ENCODE assay signal across 20 cellular contexts in the genomic region with DNA sequence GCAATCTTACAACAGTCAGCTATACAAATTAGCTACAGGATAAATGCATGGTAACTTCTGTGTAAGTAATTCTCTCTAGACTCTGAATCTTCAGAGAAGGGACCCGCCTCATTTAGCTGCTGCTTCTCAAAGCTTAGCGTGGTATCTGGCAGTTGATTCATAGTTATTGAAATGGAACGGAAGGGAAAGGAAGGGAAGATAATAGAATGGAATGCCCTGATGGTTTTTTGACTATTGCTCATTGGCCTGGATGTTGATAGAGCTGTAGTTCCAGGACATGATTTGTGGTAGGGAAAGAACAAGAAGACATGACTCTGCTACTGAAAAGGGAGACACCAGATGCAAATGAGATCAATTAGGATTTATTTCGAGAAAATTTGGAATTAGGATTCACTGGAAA.
DNase-seq lines count a peak whose midpoint lies in the region; ATAC-seq, FAIRE-seq and TF ChIP-seq lines count a peak whose summit lies in the region.
"Had no signal": no experiment of that assay in that cellular context is flagged by ENCODE, and none has a peak within 500 bp of the region (broad histone marks: within the 10 kb centered on the region; RNA-seq: fewer than 3 reads in every experiment).

No MANE protein-coding gene starts in this region.

- 0 out of 2 replicates have a peak overlapping the region, but pooled peaks have one; percentile 43 for H2AFZ ChIP-seq in H1 (ENCODE audit: low read length)

- no peak overlapping the region for H3K9ac ChIP-seq in H1 (replicated peaks in 1 of 4; ENCODE audit: extremely low read depth in 1 of 4, low read depth in 3 of 4, low read length in 3 of 4)

- no peak overlapping the region for H2BK120ac ChIP-seq in H1 (replicated peaks; ENCODE audit: low read depth, low read length)

- ATAC-seq in GM21717 (IDR thresholded peaks at IDR 0.05; ENCODE audit: unreplicated experiment): no peak
- ATAC-seq in SK-N-SH treated with all-trans-retinoic acid at 6 μM for 48 hours: no peak

- no peak overlapping the region for H3K18ac ChIP-seq in H1 (ENCODE audit: extremely low read depth, low read length)

- no peaks in the 10 kb centered on the region for H3K79me1 ChIP-seq in H1 (ENCODE audit: low read depth, low read length)

- no peak overlapping the region for H2BK20ac ChIP-seq in H1 (ENCODE audit: low read length)

- no peak overlapping the region for H3K27ac ChIP-seq in H1 (ENCODE audit: low read depth, low read length)

- peaks cover 0 to 4% (median 0%) of the 10 kb centered on the region in 4 experiments; a peak in 1 of 7 replicates for H3K4me1 ChIP-seq in H1 (replicated peaks in 1 of 4; ENCODE audit: control insufficient read depth in 3 of 4, insufficient read depth in 4 of 4, low read length in 3 of 4)
- H3K4me1 ChIP-seq: BE2C, Caco-2 had no signal

- H3K4me2 ChIP-seq in H1 (ENCODE audit: insufficient read depth in 1 of 2, low read depth in 2 of 2, low read length in 2 of 2): no peak overlapping the region

- no peak overlapping the region for H4K8ac ChIP-seq in H1 (ENCODE audit: extremely low read depth, insufficient read depth, low read length)

- no peak overlapping the region for H3K56ac ChIP-seq in H1 (replicated peaks; ENCODE audit: insufficient read length, low read depth, low read length)

- H3K4me3 ChIP-seq in H1 (ENCODE audit: extremely low read depth in 1 of 4, insufficient read depth in 2 of 4, low read depth in 3 of 4, low read length in 4 of 4): no peak overlapping the region

- no peak overlapping the region for H4K5ac ChIP-seq in H1 (ENCODE audit: insufficient read length, low read depth, low read length)

- no peaks in the 10 kb centered on the region for H3K79me2 ChIP-seq in H1 (ENCODE audit: control insufficient read depth in 1 of 2, insufficient read depth in 2 of 2, low read length in 2 of 2)

- no peak for TF ChIP-seq EP300 in H1 (IDR thresholded peaks at IDR 0.05; ENCODE audit: borderline replicate concordance in 1 of 2, low read depth in 2 of 2, low read length in 2 of 2)

- H2BK5ac ChIP-seq in H1 (ENCODE audit: low read depth, low read length): no peak overlapping the region

- no peak overlapping the region for H2BK12ac ChIP-seq in H1 (ENCODE audit: low read depth, low read length)

- H4K91ac ChIP-seq in H1 (replicated peaks; ENCODE audit: insufficient read length, low read length): no peak overlapping the region

- 68% methylated on average over 4 of the region's 4 CpGs; no CpG with 5 or more reads in 1 of the 2 experiments for WGBS in H1 (ENCODE audit: extremely low coverage in 1 of 2, insufficient coverage in 1 of 2, insufficient read length in 1 of 2, insufficient replicate concordance in 2 of 2, low coverage in 1 of 2, low lambda C conversion rate in 2 of 2, missing lambda C conversion rate in 1 of 2), 2 experiments

- no peak overlapping the region for H3K14ac ChIP-seq in H1 (ENCODE audit: insufficient read length)

- H2BK15ac ChIP-seq in H1 (ENCODE audit: low read length): no peak overlapping the region

- POLR2A ChIA-PET in H1 (lab: Charles Lee; ENCODE audit: partially characterized antibody): no interaction called here

- no peak overlapping the region for H3K23ac ChIP-seq in H1 (ENCODE audit: insufficient read length)

- no peaks in the 10 kb centered on the region for H3K36me3 ChIP-seq in H1 (ENCODE audit: control insufficient read depth in 2 of 4, insufficient read depth in 4 of 4, low read length in 3 of 4)
- H3K36me3 ChIP-seq: BE2C had no signal

- H3K9me3 ChIP-seq in H1 (ENCODE audit: insufficient read depth in 2 of 2, low read depth in 1 of 2, low read length in 1 of 2): no peaks in the 10 kb centered on the region
- H3K9me3 ChIP-seq: BE2C, Caco-2 had no signal

- CTCF ChIA-PET in H1 (lab: Charles Lee; ENCODE audit: partially characterized antibody): interaction anchor here (0.6 to 1.0 kb wide), 3 partner anchors 23 to 902 kb away, joined by 3 read pairs; no protein-coding TSS in a partner anchor

- no peaks in the 10 kb centered on the region for H3K23me2 ChIP-seq in H1 (ENCODE audit: low read depth, low read length)

- TF ChIP-seq POLR2A in H1 (IDR thresholded peaks at IDR 0.05; ENCODE audit: control extremely low read depth in 1 of 2, low read depth in 2 of 2, low read length in 2 of 2): no peak

- DNase-seq in RCC 7860 (ENCODE audit: low spot score) (peak; percentile 55), H1 (ENCODE audit: low read depth in 1 of 2, low spot score in 2 of 2) (no peak), kidney tubule cell (ENCODE audit: low spot score) (peak; percentile 37), hypothalamus (lab: John Stamatoyannopoulos, UW) (no peak), T-helper 9 cell (no peak)
- DNase-seq: ACHN; BE2C; C1 segment of cervical spinal cord; Caco-2; CD4-positive, alpha-beta T cell; GDM1; GOT3; H9; IMR-90 had no signal

- H4K20me1 ChIP-seq in H1 (replicated peaks in 1 of 2; ENCODE audit: control insufficient read depth in 1 of 2, insufficient read depth in 2 of 2, low read length in 2 of 2): no peaks in the 10 kb centered on the region

- H3K27me3 ChIP-seq in H1 (replicated peaks in 1 of 4; ENCODE audit: control insufficient read depth in 3 of 4, extremely low read depth in 1 of 4, insufficient read depth in 3 of 4, low read length in 3 of 4): no peaks in the 10 kb centered on the region
- H3K27me3 ChIP-seq: BE2C had no signal

- H2AK5ac ChIP-seq in H1 (ENCODE audit: low read depth, low read length): no peak overlapping the region

- TF ChIP-seq RAD21 in H1 (IDR thresholded peaks at IDR 0.05 in 1 of 2, conservative IDR thresholded peaks at IDR 0.05 in 1 of 2; ENCODE audit: low read depth in 2 of 2, low read length in 2 of 2): no peak

- no peak overlapping the region for H3K4ac ChIP-seq in H1 (replicated peaks; ENCODE audit: insufficient read length, low read depth, low read length)

- peak; percentile 40 for FAIRE-seq in RCC 7860 (lab: Jason Lieb, UNC)
- FAIRE-seq in H1 (lab: Jason Lieb, UNC): no peak
- FAIRE-seq: D721Med, GM12892, GM18507, HTR-8/SVneo had no signal

- no peak for TF ChIP-seq CTCF in H1 (IDR thresholded peaks at IDR 0.05; ENCODE audit: control extremely low read depth in 1 of 3, insufficient read depth in 1 of 3, low read depth in 1 of 3, low read length in 3 of 3)

TF ChIP-seq in H1, 55 proteins besides CTCF, POLR2A, EP300 and RAD21 (continues in another document):
- TF ChIP-seq PHF8 (conservative IDR thresholded peaks at IDR 0.05; ENCODE audit: low read depth, low read length) (no peak), HDAC6 (IDR thresholded peaks at IDR 0.05; ENCODE audit: low read depth, low read length) (no peak), SIN3A (conservative IDR thresholded peaks at IDR 0.05 in 1 of 2, IDR thresholded peaks at IDR 0.05 in 1 of 2; ENCODE audit: low read depth in 1 of 2, low read length in 2 of 2) (no peak), TAF7 (optimal IDR thresholded peaks at IDR 0.05; ENCODE audit: borderline replicate concordance, low read depth, low read length) (no peak), RNF2 (IDR thresholded peaks at IDR 0.05; ENCODE audit: borderline replicate concordance, low read depth, low read length, missing control alignments, poor library complexity, severe bottlenecking) (no peak), BACH1 (IDR thresholded peaks at IDR 0.05; ENCODE audit: low read length) (no peak), JUND (IDR thresholded peaks at IDR 0.05; ENCODE audit: low read length) (no peak)
- TF ChIP-seq, protein P1, sequence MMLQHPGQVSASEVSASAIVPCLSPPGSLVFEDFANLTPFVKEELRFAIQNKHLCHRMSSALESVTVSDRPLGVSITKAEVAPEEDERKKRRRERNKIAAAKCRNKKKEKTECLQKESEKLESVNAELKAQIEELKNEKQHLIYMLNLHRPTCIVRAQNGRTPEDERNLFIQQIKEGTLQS (IDR thresholded peaks at IDR 0.05; ENCODE audit: insufficient read depth, low read depth, low read length): no peak
- TF ChIP-seq, protein P2, sequence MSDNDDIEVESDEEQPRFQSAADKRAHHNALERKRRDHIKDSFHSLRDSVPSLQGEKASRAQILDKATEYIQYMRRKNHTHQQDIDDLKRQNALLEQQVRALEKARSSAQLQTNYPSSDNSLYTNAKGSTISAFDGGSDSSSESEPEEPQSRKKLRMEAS (IDR thresholded peaks at IDR 0.05): no peak

TF ChIP-seq in SK-N-SH treated with all-trans-retinoic acid at 6 μM for 48 hours, 23 proteins besides CTCF, POLR2A, EP300 and RAD21:
- TF ChIP-seq ESRRG (CRISPR knock-in tag; IDR thresholded peaks at IDR 0.05) (no peak), CSDC2 (CRISPR knock-in tag; IDR thresholded peaks at IDR 0.05) (no peak), GLIS3 (CRISPR knock-in tag; IDR thresholded peaks at IDR 0.05) (no peak), BACH2 (CRISPR knock-in tag; IDR thresholded peaks at IDR 0.05; ENCODE audit: borderline replicate concordance) (no peak), OSR1 (CRISPR knock-in tag; IDR thresholded peaks at IDR 0.05) (no peak), ISL1 (CRISPR knock-in tag; IDR thresholded peaks at IDR 0.05) (no peak)

Comparison
In these comparisons a context has a peak if more than half of its experiments do, and no peak if none do; other contexts are left out.
1. DNase-seq: peak in RCC 7860 (single experiment) and kidney tubule cell (single experiment); none in H1 (0 of 2), hypothalamus (0 of 51) and T-helper 9 cell (single experiment).